In genomic region chrX:69546417-69546816, GRCh38 we compare ENCODE assay signal across 1 cellular context.
TF ChIP-seq lines count a peak whose summit lies in the region.

No MANE protein-coding gene starts in this region.

TF ChIP-seq in GM23338, 12 proteins besides CTCF, POLR2A, EP300 and RAD21 (continued from another document):
- TF ChIP-seq ETS1 (IDR thresholded peaks at IDR 0.05) (no peak), POLR2AphosphoS5 (IDR thresholded peaks at IDR 0.05; ENCODE audit: low read depth) (no peak), ZNF331 (CRISPR knock-in tag; IDR thresholded peaks at IDR 0.05; ENCODE audit: low read depth) (no peak), REST (IDR thresholded peaks at IDR 0.05; ENCODE audit: unreplicated experiment) (no peak)
